In genomic region chr1:201450721-201451291, GRCh38 we compare ENCODE assay signal across 8 cellular contexts. TPM values are rescaled to one million over a fixed set of nuclear protein-coding genes. Genes with fewer than 3 reads are reported as not detected.
DNase-seq lines count a peak whose midpoint lies in the region; ATAC-seq and TF ChIP-seq lines count a peak whose summit lies in the region.

No MANE protein-coding gene starts in this region.

- H3K4me3 ChIP-seq in cardiac muscle cell = no peak overlapping the region

- H3K27ac ChIP-seq in cardiac muscle cell = no peak overlapping the region

- peaks cover 10% of the 10 kb centered on the region for H3K4me1 ChIP-seq in cardiac muscle cell (ENCODE audit: low read depth)

- H3K9me3 ChIP-seq in cardiac muscle cell (ENCODE audit: low read depth) = no peaks in the 10 kb centered on the region

- peak; percentile 55 for DNase-seq in SW480 (ENCODE audit: low spot score)
- DNase-seq in cardiac muscle cell (ENCODE audit: low read depth in 1 of 2, low spot score in 1 of 2) = peak; percentile 45 to 95
- peak; percentile 84 for DNase-seq in sciatic nerve (ENCODE audit: low spot score)
- DNase-seq in HuH-7.5 (ENCODE audit: low spot score) = no peak
- DNase-seq in mesenteric fat pad (ENCODE audit: low spot score) = no peak
- no peak for DNase-seq in NOMO-1 treated with dmso at 0.1 percent for 144 hours (lab: John Stamatoyannopoulos, UW; ENCODE audit: unreplicated experiment)
- DNase-seq in activated gamma-delta T cell treated with Interleukin-2 at 50 U/mL for 16 hours = no peak

- intact Hi-C loops in sciatic nerve (cut with DNase I) = no loop called here

- no peaks in the 10 kb centered on the region for H3K36me3 ChIP-seq in cardiac muscle cell

- no peaks in the 10 kb centered on the region for H3K27me3 ChIP-seq in cardiac muscle cell

- no peak for TF ChIP-seq CTCF in cardiac muscle cell (IDR thresholded peaks at IDR 0.05; ENCODE audit: low read depth, low read length)

- ATAC-seq in GM18502 (IDR thresholded peaks at IDR 0.05; ENCODE audit: poor library complexity, unreplicated experiment) = peak; percentile 42
- peak; percentile 67 for ATAC-seq in sciatic nerve

RNA-seq across cellular contexts. Expression of gene PHLDA3, which starts 18.2 kb away (rescaled TPM):
- total RNA-seq in cardiac muscle cell = 54.4 and 61.5 TPM in 2 replicates
- 57.3 and 69.1 TPM in 2 replicates for polyA plus RNA-seq in cardiac muscle cell
- total RNA-seq in sciatic nerve = 159 TPM
- total RNA-seq in mesenteric fat pad = 358 TPM

RNA-seq across cellular contexts. Expression of gene TNNI1, which starts 29.3 kb away (rescaled TPM):
- total RNA-seq in cardiac muscle cell = 4,949 and 6,023 TPM in 2 replicates
- 6,427 and 7,117 TPM in 2 replicates for polyA plus RNA-seq in cardiac muscle cell
- total RNA-seq in sciatic nerve = 0.22 TPM
- total RNA-seq in mesenteric fat pad = not detected

RNA-seq across cellular contexts. Expression of gene LAD1, which starts 51.7 kb away (rescaled TPM):
- total RNA-seq in cardiac muscle cell (8.4 and 12.6 TPM in 2 replicates), sciatic nerve (0.76 TPM), mesenteric fat pad (0.51 TPM)
- polyA plus RNA-seq in cardiac muscle cell = 8.2 and 9.5 TPM in 2 replicates

RNA-seq across cellular contexts. Expression of gene CSRP1, which starts 56.1 kb away (rescaled TPM):
- 135 and 174 TPM in 2 replicates for total RNA-seq in cardiac muscle cell
- 76.4 and 78.9 TPM in 2 replicates for polyA plus RNA-seq in cardiac muscle cell
- 768 TPM for total RNA-seq in sciatic nerve
- total RNA-seq in mesenteric fat pad = 151 TPM

Comparison
In these comparisons a context has a peak if more than half of its experiments do, and no peak if none do; other contexts are left out.
1. DNase-seq: peak in SW480 (single experiment), cardiac muscle cell (2 of 2) and sciatic nerve (single experiment); none in HuH-7.5 (single experiment), mesenteric fat pad (single experiment), NOMO-1 treated with dmso at 0.1 percent for 144 hours (single experiment) and activated gamma-delta T cell treated with Interleukin-2 at 50 U/mL for 16 hours (single experiment).
2. RNA of gene TNNI1, which starts 29.3 kb away (total RNA-seq): 4,949 to 6,023 TPM in cardiac muscle cell; 0.22 TPM in sciatic nerve (single experiment) and not detected in mesenteric fat pad (single experiment); every median in the first group is over 1,000 times any median in the second.